Comparison of ENCODE assay signal across 22 cellular contexts in the genomic region with DNA sequence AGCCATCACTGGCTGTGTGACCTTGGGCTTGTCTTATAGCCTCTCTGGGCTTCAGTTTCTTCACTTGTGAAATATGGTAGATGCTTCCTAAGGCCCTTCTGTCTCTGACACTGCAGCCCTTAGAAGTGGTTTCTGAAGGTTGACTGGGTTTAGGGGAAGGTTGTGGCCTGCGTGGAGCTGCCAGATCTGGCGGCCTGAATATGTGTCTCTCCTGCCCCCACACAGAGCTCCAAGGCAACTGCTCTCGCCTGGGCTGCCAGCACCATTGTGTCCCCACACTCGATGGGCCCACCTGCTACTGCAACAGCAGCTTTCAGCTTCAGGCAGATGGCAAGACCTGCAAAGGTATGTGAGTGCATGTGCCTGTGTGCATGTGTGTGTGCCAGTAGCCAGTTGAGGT. TPM values are rescaled to one million over a fixed set of nuclear protein-coding genes. Genes with fewer than 3 reads are reported as not detected.
DNase-seq lines count a peak whose midpoint lies in the region; ATAC-seq and TF ChIP-seq lines count a peak whose summit lies in the region.
"Had no signal": no experiment of that assay in that cellular context is flagged by ENCODE, and none has a peak within 500 bp of the region (broad histone marks: within the 10 kb centered on the region; RNA-seq: fewer than 3 reads in every experiment).

No MANE protein-coding gene starts in this region.

- H3K9me3 ChIP-seq in tibial artery (no peaks in the 10 kb centered on the region), HAP-1 (no peaks in the 10 kb centered on the region), gastroesophageal sphincter (no peaks in the 10 kb centered on the region)
- H3K9me3 ChIP-seq: adrenal gland had no signal

- no peak for ATAC-seq in Right ventricle myocardium superior (ENCODE audit: poor library complexity)
- no peak for ATAC-seq in left cardiac atrium
- ATAC-seq in activated naive CD8-positive, alpha-beta T cell treated with anti-CD3 and anti-CD28 coated beads, Interleukin-2, amount 50 U/mL, for 24 hours, result peak; percentile 50
- peak; percentile 94 to 98 for ATAC-seq in naive thymus-derived CD8-positive, alpha-beta T cell
- ATAC-seq in gastroesophageal sphincter, result no peak
- ATAC-seq: natural killer cell treated with Interleukin-12 subunit alpha and Interleukin-12 subunit beta and Interleukin-15 and Interleukin-18, amount 100 ng/mL, for 72 hours had no signal

- peaks cover 6% of the 10 kb centered on the region for H3K4me1 Mint-ChIP-seq in activated naive CD8-positive, alpha-beta T cell treated with anti-CD3 and anti-CD28 coated beads, Interleukin-2, amount 50 U/mL, for 24 hours
- H3K4me1 Mint-ChIP-seq in naive thymus-derived CD8-positive, alpha-beta T cell, result peaks cover 9 to 26% (median 17%) of the 10 kb centered on the region in 4 donors
- H3K4me1 Mint-ChIP-seq: activated CD4-positive, alpha-beta memory T cell treated with anti-CD3 and anti-CD28 coated beads, Interleukin-2, amount 10 ng/mL, durations not matched to agents 7 days and 5 days; central memory CD8-positive, alpha-beta T cell had no signal

- in situ Hi-C loops in HAP-1 (cut with MboI; ENCODE audit: low sequenced_read_pairs), result no loop called here

- H3K27ac ChIP-seq in tibial artery, result peak overlapping the region; percentile 56 to 95
- peak overlapping the region in 2 of 4 donors; percentile 53 to 63 for H3K27ac ChIP-seq in gastroesophageal sphincter
- H3K27ac ChIP-seq: hepatocyte had no signal

- no peak for TF ChIP-seq POLR2A in gastroesophageal sphincter (IDR thresholded peaks at IDR 0.05)

- POLR2A ChIA-PET in naive thymus-derived CD8-positive, alpha-beta T cell (lab: Charles Lee), result no interaction called here

- 70% methylated on average over 2 of the region's 4 CpGs; no CpG with 5 or more reads in 1 of the 2 donors for WGBS in gastroesophageal sphincter (ENCODE audit: low coverage in 1 of 2), 2 donors

- no peaks in the 10 kb centered on the region for H3K27me3 ChIP-seq in tibial artery
- no peaks in the 10 kb centered on the region for H3K27me3 ChIP-seq in HAP-1 (ENCODE audit: low read depth)
- H3K27me3 ChIP-seq in gastroesophageal sphincter, result no peaks in the 10 kb centered on the region
- H3K27me3 ChIP-seq: adrenal gland, hepatocyte had no signal

- no peak overlapping the region for H3K4me3 Mint-ChIP-seq in activated naive CD8-positive, alpha-beta T cell treated with anti-CD3 and anti-CD28 coated beads, Interleukin-2, amount 50 U/mL, for 24 hours
- no peak overlapping the region for H3K4me3 Mint-ChIP-seq in naive thymus-derived CD8-positive, alpha-beta T cell
- H3K4me3 Mint-ChIP-seq: activated CD4-positive, alpha-beta memory T cell treated with anti-CD3 and anti-CD28 coated beads, Interleukin-2, amount 10 ng/mL, durations not matched to agents 7 days and 5 days; activated T-helper 1 cell treated with anti-CD3 and anti-CD28 coated beads, Interleukin-12 subunit alpha, Interleukin-12 subunit beta, Interleukin-2, Interleukin-4 antibody, amounts not matched to agents 30 ng/mL and 10 ng/mL and 1 ng/mL, durations not matched to agents 14 hours and 24 hours and 36 hours; CD8-positive, alpha-beta memory T cell; central memory CD8-positive, alpha-beta T cell; endodermal cell; natural killer cell treated with Interleukin-12 subunit alpha and Interleukin-12 subunit beta and Interleukin-15 and Interleukin-18, amount 100 ng/mL, for 72 hours had no signal

- no peak for TF ChIP-seq EP300 in gastroesophageal sphincter (IDR thresholded peaks at IDR 0.05)

- intact Hi-C loops in Right ventricle myocardium superior (cut with DNase I) (no loop called here), left cardiac atrium (cut with DNase I) (no loop called here), tibial artery (cut with DNase I; ENCODE audit: low total_unique reads) (no loop called here)

- H3K4me1 ChIP-seq in tibial artery (peaks cover 4 to 81% (median 45%) of the 10 kb centered on the region in 4 donors), HAP-1 (no peaks in the 10 kb centered on the region), gastroesophageal sphincter (peaks cover 0 to 91% (median 39%) of the 10 kb centered on the region in 3 donors)

- H3K36me3 Mint-ChIP-seq in activated naive CD8-positive, alpha-beta T cell treated with anti-CD3 and anti-CD28 coated beads, Interleukin-2, amount 50 U/mL, for 24 hours (ENCODE audit: low read depth), result no peaks in the 10 kb centered on the region
- H3K36me3 Mint-ChIP-seq in naive thymus-derived CD8-positive, alpha-beta T cell, result no peaks in the 10 kb centered on the region
- H3K36me3 Mint-ChIP-seq: natural killer cell treated with Interleukin-12 subunit alpha and Interleukin-12 subunit beta and Interleukin-15 and Interleukin-18, amount 100 ng/mL, for 72 hours had no signal

- peaks cover 75 to 93% (median 90%) of the 10 kb centered on the region in 3 donors for H3K36me3 ChIP-seq in tibial artery
- peaks cover 6% of the 10 kb centered on the region for H3K36me3 ChIP-seq in HAP-1 (replicated peaks)
- H3K36me3 ChIP-seq in gastroesophageal sphincter, result peaks cover 0 to 98% of the 10 kb centered on the region in 2 donors

- no peak overlapping the region for H3K4me3 ChIP-seq in tibial artery
- H3K4me3 ChIP-seq in HAP-1, result no peak overlapping the region
- H3K4me3 ChIP-seq in gastroesophageal sphincter, result no peak overlapping the region
- H3K4me3 ChIP-seq: adrenal gland, hepatocyte had no signal

- no peaks in the 10 kb centered on the region for H3K9me3 Mint-ChIP-seq in activated naive CD8-positive, alpha-beta T cell treated with anti-CD3 and anti-CD28 coated beads, Interleukin-2, amount 50 U/mL, for 24 hours
- H3K9me3 Mint-ChIP-seq in naive thymus-derived CD8-positive, alpha-beta T cell, result no peaks in the 10 kb centered on the region
- H3K9me3 Mint-ChIP-seq: activated CD4-positive, alpha-beta memory T cell treated with anti-CD3 and anti-CD28 coated beads, Interleukin-2, amount 10 ng/mL, durations not matched to agents 7 days and 5 days; activated T-helper 1 cell treated with anti-CD3 and anti-CD28 coated beads, Interleukin-12 subunit alpha, Interleukin-12 subunit beta, Interleukin-2, Interleukin-4 antibody, amounts not matched to agents 30 ng/mL and 10 ng/mL and 1 ng/mL, durations not matched to agents 14 hours and 24 hours and 36 hours; CD8-positive, alpha-beta memory T cell; central memory CD8-positive, alpha-beta T cell; endodermal cell; natural killer cell treated with Interleukin-12 subunit alpha and Interleukin-12 subunit beta and Interleukin-15 and Interleukin-18, amount 100 ng/mL, for 72 hours had no signal

- H3K27me3 Mint-ChIP-seq in activated naive CD8-positive, alpha-beta T cell treated with anti-CD3 and anti-CD28 coated beads, Interleukin-2, amount 50 U/mL, for 24 hours, result peaks cover 2% of the 10 kb centered on the region
- no peaks in the 10 kb centered on the region for H3K27me3 Mint-ChIP-seq in naive thymus-derived CD8-positive, alpha-beta T cell
- H3K27me3 Mint-ChIP-seq: central memory CD8-positive, alpha-beta T cell had no signal

- no peak for TF ChIP-seq CTCF in tibial artery (IDR thresholded peaks at IDR 0.05)
- no peak for TF ChIP-seq CTCF in gastroesophageal sphincter (IDR thresholded peaks at IDR 0.05)

- no peak overlapping the region for H3K27ac Mint-ChIP-seq in activated naive CD8-positive, alpha-beta T cell treated with anti-CD3 and anti-CD28 coated beads, Interleukin-2, amount 50 U/mL, for 24 hours
- H3K27ac Mint-ChIP-seq in naive thymus-derived CD8-positive, alpha-beta T cell, result peak overlapping the region in 6 of 10 donors; percentile 7 to 87 (median 53)
- H3K27ac Mint-ChIP-seq: activated CD4-positive, alpha-beta memory T cell treated with anti-CD3 and anti-CD28 coated beads, Interleukin-2, amount 10 ng/mL, durations not matched to agents 7 days and 5 days; activated T-helper 1 cell treated with anti-CD3 and anti-CD28 coated beads, Interleukin-12 subunit alpha, Interleukin-12 subunit beta, Interleukin-2, Interleukin-4 antibody, amounts not matched to agents 30 ng/mL and 10 ng/mL and 1 ng/mL, durations not matched to agents 14 hours and 24 hours and 36 hours; endodermal cell; natural killer cell treated with Interleukin-12 subunit alpha and Interleukin-12 subunit beta and Interleukin-15 and Interleukin-18, amount 100 ng/mL, for 72 hours had no signal

- DNase-seq in Right ventricle myocardium superior (peak; percentile 37), left cardiac atrium (no peak), tibial artery (no peak), HAP-1 (ENCODE audit: low spot score in 2 of 2) (no peak), AG08395 (ENCODE audit: low spot score) (no peak)
- no peak for DNase-seq in activated naive CD8-positive, alpha-beta T cell treated with anti-CD3 and anti-CD28 coated beads, Interleukin-2, amount 50 U/mL, for 24 hours
- DNase-seq in naive thymus-derived CD8-positive, alpha-beta T cell, result peak in 7 of 10 donors; percentile 3 to 49 (median 28)
- DNase-seq: activated CD4-positive, alpha-beta memory T cell treated with anti-CD3 and anti-CD28 coated beads, Interleukin-2, amount 10 ng/mL, durations not matched to agents 7 days and 5 days; adrenal gland; endodermal cell; NCI-H1930; NCI-H446; RPMI8226; stimulated activated CD4-positive, alpha-beta T cell treated with anti-CD3 and anti-CD28 coated beads, Interleukin-12 subunit alpha, Interleukin-12 subunit beta, amount 100 ng/mL, for 4 hours had no signal

RNA-seq across cellular contexts. Expression of a gene that starts 4.0 kb away (rescaled TPM):
- total RNA-seq in Right ventricle myocardium superior, result not detected
- not detected for total RNA-seq in left cardiac atrium
- total RNA-seq in naive thymus-derived CD8-positive, alpha-beta T cell, result not detected
- not detected for polyA plus RNA-seq in naive thymus-derived CD8-positive, alpha-beta T cell
- total RNA-seq in gastroesophageal sphincter, result not detected
- total RNA-seq: activated CD4-positive, alpha-beta memory T cell treated with anti-CD3 and anti-CD28 coated beads, Interleukin-2, amount 10 ng/mL, durations not matched to agents 7 days and 5 days; activated T-helper 1 cell treated with anti-CD3 and anti-CD28 coated beads, Interleukin-12 subunit alpha, Interleukin-12 subunit beta, Interleukin-2, Interleukin-4 antibody, amounts not matched to agents 30 ng/mL and 10 ng/mL and 1 ng/mL, durations not matched to agents 14 hours and 24 hours and 36 hours; adrenal gland; CD8-positive, alpha-beta memory T cell; endodermal cell; hepatocyte; natural killer cell treated with Interleukin-12 subunit alpha and Interleukin-12 subunit beta and Interleukin-15 and Interleukin-18, amount 100 ng/mL, for 72 hours; T-helper 1 cell treated with Interleukin-12 subunit alpha and Interleukin-12 subunit beta and Interleukin-4 antibody, amounts not matched to agents 30 ng/mL and 1 ng/mL, for 36 hours; ureter had no signal
- polyA plus RNA-seq: adrenal gland; CD8-positive, alpha-beta memory T cell had no signal

RNA-seq across cellular contexts. Expression of a gene that starts 15.2 kb away (rescaled TPM):
- total RNA-seq in Right ventricle myocardium superior (121 TPM), left cardiac atrium (100 to 1,000 TPM; 188 to 222 TPM), gastroesophageal sphincter (100 to 1,000 TPM; 185 to 292 (median 216) TPM)
- total RNA-seq in naive thymus-derived CD8-positive, alpha-beta T cell, result 1 to 10 TPM; 4.9 to 6.0 TPM
- polyA plus RNA-seq in naive thymus-derived CD8-positive, alpha-beta T cell, result under 1 TPM in 2 of 3 donors, not detected in 1; 0.51 to 0.52 TPM

RNA-seq across cellular contexts. Expression of a gene that starts 32.3 kb away (rescaled TPM):
- 49.5 TPM for total RNA-seq in Right ventricle myocardium superior
- 10 to 100 TPM; 77.7 to 78.1 TPM for total RNA-seq in left cardiac atrium
- total RNA-seq in naive thymus-derived CD8-positive, alpha-beta T cell, result 100 to 1,000 TPM; 298 to 316 TPM
- 10 to 100 TPM; 80.2 to 97.1 (median 80.5) TPM for polyA plus RNA-seq in naive thymus-derived CD8-positive, alpha-beta T cell
- total RNA-seq in gastroesophageal sphincter, result 100 to 1,000 TPM in 3 of 4 donors, 10 to 100 TPM in 1; 92.5 to 166 (median 156) TPM

RNA-seq across cellular contexts. Expression of a gene that starts 54.5 kb away (rescaled TPM):
- total RNA-seq in Right ventricle myocardium superior (10.3 TPM), left cardiac atrium (10 to 100 TPM; 11.1 to 17.1 TPM), gastroesophageal sphincter (10 to 100 TPM; 30.7 to 41.3 (median 38.8) TPM)
- 10 to 100 TPM; 16.0 to 19.2 TPM for total RNA-seq in naive thymus-derived CD8-positive, alpha-beta T cell
- 1 to 10 TPM; 1.2 to 4.0 (median 1.3) TPM for polyA plus RNA-seq in naive thymus-derived CD8-positive, alpha-beta T cell

Comparison
In these comparisons a context has a peak if more than half of its experiments do, and no peak if none do; other contexts are left out.
1. DNase-seq: peak in Right ventricle myocardium superior (single experiment) and naive thymus-derived CD8-positive, alpha-beta T cell (7 of 10); none in left cardiac atrium (single experiment), activated naive CD8-positive, alpha-beta T cell treated with anti-CD3 and anti-CD28 coated beads, Interleukin-2, amount 50 U/mL, for 24 hours (single experiment), tibial artery (0 of 2), HAP-1 (0 of 2) and AG08395 (single experiment).
2. ATAC-seq: peak in activated naive CD8-positive, alpha-beta T cell treated with anti-CD3 and anti-CD28 coated beads, Interleukin-2, amount 50 U/mL, for 24 hours (single experiment) and naive thymus-derived CD8-positive, alpha-beta T cell (2 of 2); none in Right ventricle myocardium superior (single experiment), left cardiac atrium (0 of 2) and gastroesophageal sphincter (single experiment).
3. RNA of a gene that starts 15.2 kb away (total RNA-seq): 188 to 222 TPM in left cardiac atrium, 185 to 292 TPM in gastroesophageal sphincter and 121 TPM in Right ventricle myocardium superior (single experiment); 4.9 to 6.0 TPM in naive thymus-derived CD8-positive, alpha-beta T cell; every median in the first group is over 10 times any median in the second.